ENCODE assay signal across 8 cellular contexts in genomic region chr4:7068883-7069282, GRCh38. TPM values are rescaled to one million over a fixed set of nuclear protein-coding genes. Genes with fewer than 3 reads are reported as not detected.
DNase-seq lines count a peak whose midpoint lies in the region; ATAC-seq, FAIRE-seq and TF ChIP-seq lines count a peak whose summit lies in the region.

No MANE protein-coding gene starts in this region.

- H4K20me1 ChIP-seq in keratinocyte (ENCODE audit: control insufficient read depth, extremely low read depth, insufficient read depth, low read length): peaks cover 7% of the 10 kb centered on the region

- H3K27me3 ChIP-seq in keratinocyte (ENCODE audit: control insufficient read depth, extremely low read depth, insufficient read depth, low read length): no peaks in the 10 kb centered on the region

- peaks cover 7% of the 10 kb centered on the region for H3K36me3 Mint-ChIP-seq in activated T-cell treated with anti-CD3 and anti-CD28 coated beads, Interleukin-2, amount 50 U/mL, for 4 hours (ENCODE audit: insufficient read depth)
- peaks cover 26% of the 10 kb centered on the region for H3K36me3 Mint-ChIP-seq in activated naive CD8-positive, alpha-beta T cell treated with anti-CD3 and anti-CD28 coated beads for 36 hours

- no peak for FAIRE-seq in keratinocyte (lab: Jason Lieb, UNC)

- H3K9me3 Mint-ChIP-seq in activated T-cell treated with anti-CD3 and anti-CD28 coated beads, Interleukin-2, amount 50 U/mL, for 4 hours: no peaks in the 10 kb centered on the region
- no peaks in the 10 kb centered on the region for H3K9me3 Mint-ChIP-seq in activated naive CD8-positive, alpha-beta T cell treated with anti-CD3 and anti-CD28 coated beads for 36 hours

- peaks cover 39% of the 10 kb centered on the region for H3K79me2 ChIP-seq in keratinocyte (ENCODE audit: control insufficient read depth, insufficient read depth, low read length)

- peak overlapping the region; percentile 83 to 86 (median 84) for H3K4me3 ChIP-seq in keratinocyte (ENCODE audit: control insufficient read depth in 2 of 3, extremely low read depth in 1 of 3, insufficient read depth in 2 of 3, low read depth in 1 of 3, low read length in 3 of 3)

- TF ChIP-seq CTCF in keratinocyte (optimal IDR thresholded peaks at IDR 0.05 in 1 of 3, IDR thresholded peaks at IDR 0.05 in 1 of 3, conservative IDR thresholded peaks at IDR 0.05 in 1 of 3; ENCODE audit: extremely low read depth in 1 of 3, insufficient read depth in 2 of 3, low read length in 3 of 3): no peak

- H3K36me3 ChIP-seq in keratinocyte (ENCODE audit: control insufficient read depth in 2 of 2, extremely low read depth in 1 of 2, insufficient read depth in 2 of 2, low read length in 2 of 2): peaks cover 2 to 6% of the 10 kb centered on the region in 2 experiments

- no peak for ATAC-seq in activated T-cell treated with anti-CD3 and anti-CD28 coated beads, Interleukin-2, amount 50 U/mL, for 4 hours
- ATAC-seq in HG02798 (IDR thresholded peaks at IDR 0.05; ENCODE audit: poor library complexity, unreplicated experiment) (no peak), HG03460 (IDR thresholded peaks at IDR 0.05; ENCODE audit: unreplicated experiment) (no peak)

- DNase-seq in activated T-cell treated with anti-CD3 and anti-CD28 coated beads, Interleukin-2, amount 50 U/mL, for 4 hours: no peak
- no peak for DNase-seq in activated T-cell treated with anti-CD3 and anti-CD28 coated beads, Interleukin-2, amount 50 U/mL, for 1 hour
- peak; percentile 27 for DNase-seq in activated naive CD8-positive, alpha-beta T cell treated with anti-CD3 and anti-CD28 coated beads for 36 hours
- no peak for DNase-seq in keratinocyte (ENCODE audit: low read depth, low spot score)
- no peak for DNase-seq in RPMI8226

- H3K27ac ChIP-seq in keratinocyte (ENCODE audit: control insufficient read depth, insufficient read depth, low read length) (peak overlapping the region; percentile 74), temporal lobe (ENCODE audit: low read depth, low read length) (peak overlapping the region; percentile 77)

- H3K9me1 ChIP-seq in keratinocyte (ENCODE audit: control insufficient read depth, extremely low read depth, insufficient read depth, low read length): no peaks in the 10 kb centered on the region

- no peaks in the 10 kb centered on the region for H3K27me3 Mint-ChIP-seq in activated T-cell treated with anti-CD3 and anti-CD28 coated beads, Interleukin-2, amount 50 U/mL, for 4 hours (ENCODE audit: low read depth)
- H3K27me3 Mint-ChIP-seq in activated naive CD8-positive, alpha-beta T cell treated with anti-CD3 and anti-CD28 coated beads for 36 hours: no peaks in the 10 kb centered on the region

- H2AFZ ChIP-seq in keratinocyte (ENCODE audit: control insufficient read depth, low read length): peak overlapping the region; percentile 75

- peak overlapping the region; percentile 96 for H3K27ac Mint-ChIP-seq in activated naive CD8-positive, alpha-beta T cell treated with anti-CD3 and anti-CD28 coated beads for 36 hours

- peak overlapping the region; percentile 90 for H3K4me3 Mint-ChIP-seq in activated T-cell treated with anti-CD3 and anti-CD28 coated beads, Interleukin-2, amount 50 U/mL, for 4 hours
- H3K4me3 Mint-ChIP-seq in activated naive CD8-positive, alpha-beta T cell treated with anti-CD3 and anti-CD28 coated beads for 36 hours: peak overlapping the region; percentile 97

- H3K9me3 ChIP-seq in keratinocyte (ENCODE audit: control insufficient read depth, low read depth, low read length): no peaks in the 10 kb centered on the region

- dilution Hi-C loops in keratinocyte (cut with MboI; ENCODE audit: extremely low pct_ligation_motif_present, low sequenced_read_pairs): no loop called here

- peaks cover 47% of the 10 kb centered on the region for H3K4me1 Mint-ChIP-seq in activated T-cell treated with anti-CD3 and anti-CD28 coated beads, Interleukin-2, amount 50 U/mL, for 4 hours (ENCODE audit: low read depth)
- peaks cover 29% of the 10 kb centered on the region for H3K4me1 Mint-ChIP-seq in activated naive CD8-positive, alpha-beta T cell treated with anti-CD3 and anti-CD28 coated beads for 36 hours

- peak overlapping the region; percentile 91 for H3K4me2 ChIP-seq in keratinocyte (ENCODE audit: control insufficient read depth, extremely low read depth, insufficient read depth, low read depth, low read length)

- H3K9ac ChIP-seq in keratinocyte (ENCODE audit: control insufficient read depth, extremely low read depth, insufficient read depth, low read length): peak overlapping the region; percentile 82

- peaks cover 13% of the 10 kb centered on the region for H3K4me1 ChIP-seq in keratinocyte (ENCODE audit: control insufficient read depth, extremely low read depth, insufficient read depth, low read length)

RNA-seq across cellular contexts. Expression of gene GRPEL1, which starts 1.0 kb away (rescaled TPM):
- total RNA-seq in activated T-cell treated with anti-CD3 and anti-CD28 coated beads, Interleukin-2, amount 50 U/mL, for 4 hours: 100 to 1,000 TPM; 129 to 146 (median 136) TPM
- 100 to 1,000 TPM in 1 of 2 experiments, 10 to 100 TPM in 1; 96.6 to 109 TPM for total RNA-seq in activated naive CD8-positive, alpha-beta T cell treated with anti-CD3 and anti-CD28 coated beads for 36 hours
- polyA plus RNA-seq in keratinocyte: 30.4 to 76.8 TPM (median 59.1 TPM) in 3 replicates
- 502 TPM for polyA plus RNA-seq in keratinocyte (2011; ENCODE audit: low read depth)
- polyA plus RNA-seq in keratinocyte (2011; cell fraction: cytosol; rRNA removed): 55.5 and 66.3 TPM in 2 replicates
- 37.3 and 46.3 TPM in 2 replicates for polyA plus RNA-seq in keratinocyte (2011; cell fraction: nucleus; rRNA removed)
- 56.0 and 59.8 TPM in 2 replicates for polyA plus RNA-seq in keratinocyte (2012; ENCODE audit: low replicate concordance)
- 7.4 to 32.2 TPM (median 18.9 TPM) in 3 replicates for polyA minus RNA-seq in keratinocyte
- polyA minus RNA-seq in keratinocyte (2011; cell fraction: cytosol; rRNA and poly(A)+ RNA removed): 24.6 TPM
- polyA minus RNA-seq in keratinocyte (2011; cell fraction: nucleus; rRNA and poly(A)+ RNA removed): 7.7 and 14.1 TPM in 2 replicates
- 12.3 TPM for total RNA-seq in temporal lobe

RNA-seq across cellular contexts. Expression of gene TADA2B, which starts 25.7 kb away (rescaled TPM):
- 10 to 100 TPM; 16.9 to 21.3 (median 17.0) TPM for total RNA-seq in activated T-cell treated with anti-CD3 and anti-CD28 coated beads, Interleukin-2, amount 50 U/mL, for 4 hours
- 10 to 100 TPM; 10.3 to 11.2 TPM for total RNA-seq in activated naive CD8-positive, alpha-beta T cell treated with anti-CD3 and anti-CD28 coated beads for 36 hours
- polyA plus RNA-seq in keratinocyte: 4.6 to 7.2 TPM (median 5.3 TPM) in 3 replicates
- polyA plus RNA-seq in keratinocyte (2011; ENCODE audit: low read depth): 10.6 TPM
- 5.5 and 7.2 TPM in 2 replicates for polyA plus RNA-seq in keratinocyte (2011; cell fraction: cytosol; rRNA removed)
- 7.2 and 7.8 TPM in 2 replicates for polyA plus RNA-seq in keratinocyte (2011; cell fraction: nucleus; rRNA removed)
- polyA plus RNA-seq in keratinocyte (2012; ENCODE audit: low replicate concordance): 10.8 and 12.4 TPM in 2 replicates
- polyA minus RNA-seq in keratinocyte: 4.4 to 7.2 TPM (median 5.2 TPM) in 3 replicates
- 6.7 TPM for polyA minus RNA-seq in keratinocyte (2011; cell fraction: cytosol; rRNA and poly(A)+ RNA removed)
- polyA minus RNA-seq in keratinocyte (2011; cell fraction: nucleus; rRNA and poly(A)+ RNA removed): 4.6 and 6.1 TPM in 2 replicates
- total RNA-seq in temporal lobe: 17.0 TPM
